In genomic region chr12:10236720-10237119, GRCh38 we compare ENCODE assay signal across 25 cellular contexts. TPM values are rescaled to one million over a fixed set of nuclear protein-coding genes. Genes with fewer than 3 reads are reported as not detected.
"Had no signal": no experiment of that assay in that cellular context is flagged by ENCODE, and none has a peak within 500 bp of the region (broad histone marks: within the 10 kb centered on the region; RNA-seq: fewer than 3 reads in every experiment).

No MANE protein-coding gene starts in this region.

- H3K9me3 Mint-ChIP-seq: activated naive CD4-positive, alpha-beta T cell treated with anti-CD3 and anti-CD28 coated beads, Interleukin-2, amount 50 U/mL, for 24 hours had no signal

- H3K4me1 Mint-ChIP-seq: activated CD4-positive, alpha-beta T cell treated with anti-CD3 and anti-CD28 coated beads, Interleukin-2, amount 10 ng/mL, durations not matched to agents 7 days and 5 days; activated naive CD4-positive, alpha-beta T cell treated with anti-CD3 and anti-CD28 coated beads, Interleukin-2, amount 50 U/mL, for 24 hours; brain had no signal

- H3K27ac ChIP-seq: adrenal gland, ascending aorta, VCaP had no signal

- H3K4me1 ChIP-seq: adrenal gland, ascending aorta had no signal

- H3K27ac Mint-ChIP-seq: activated CD4-positive, alpha-beta memory T cell treated with anti-CD3 and anti-CD28 coated beads for 36 hours; activated CD4-positive, alpha-beta T cell treated with anti-CD3 and anti-CD28 coated beads, Interleukin-2, amount 10 ng/mL, durations not matched to agents 7 days and 5 days; activated naive CD4-positive, alpha-beta T cell treated with anti-CD3 and anti-CD28 coated beads, Interleukin-2, amount 50 U/mL, for 24 hours; brain had no signal

- H3K4me3 ChIP-seq: adrenal gland, ascending aorta had no signal

- H3K27me3 ChIP-seq: adrenal gland, ascending aorta had no signal

- DNase-seq: activated CD4-positive, alpha-beta memory T cell treated with anti-CD3 and anti-CD28 coated beads for 36 hours; activated CD4-positive, alpha-beta T cell treated with anti-CD3 and anti-CD28 coated beads, Interleukin-2, amount 10 ng/mL, durations not matched to agents 7 days and 5 days; activated CD4-positive, CD25-positive, alpha-beta regulatory T cell; activated CD8-positive, alpha-beta memory T cell treated with anti-CD3 and anti-CD28 coated beads, Interleukin-2, amount 50 U/mL, for 48 hours; activated T-cell treated with anti-CD3 and anti-CD28 coated beads, Interleukin-2, amount 50 U/mL, for 1 hour; adrenal gland; IMR-90; Kasumi-1; KBM-7; NCI-H1092; NCI-H1417; NCI-H1930; NCI-H2171; NCI-H226; NCI-H510A; NCI-H69; NK-92 treated with Interleukin-12 subunit alpha and Interleukin-12 subunit beta, amount 100 ng/mL, for 24 hours; SIG-M5; T-cell had no signal

- H3K27me3 Mint-ChIP-seq: brain, T-cell had no signal

- ATAC-seq: T-cell had no signal

- H3K9me3 ChIP-seq: adrenal gland, ascending aorta had no signal

- H3K4me3 Mint-ChIP-seq: activated CD4-positive, alpha-beta memory T cell treated with anti-CD3 and anti-CD28 coated beads for 36 hours; activated CD4-positive, alpha-beta T cell treated with anti-CD3 and anti-CD28 coated beads, Interleukin-2, amount 10 ng/mL, durations not matched to agents 7 days and 5 days; activated naive CD4-positive, alpha-beta T cell treated with anti-CD3 and anti-CD28 coated beads, Interleukin-2, amount 50 U/mL, for 24 hours; brain; T-cell had no signal

- H3K36me3 ChIP-seq: adrenal gland, ascending aorta had no signal

- H3K36me3 Mint-ChIP-seq: activated naive CD4-positive, alpha-beta T cell treated with anti-CD3 and anti-CD28 coated beads, Interleukin-2, amount 50 U/mL, for 24 hours had no signal

RNA-seq across cellular contexts. Expression of gene TMEM52B, which starts 57.9 kb away (rescaled TPM):
- total RNA-seq: activated CD4-positive, alpha-beta memory T cell treated with anti-CD3 and anti-CD28 coated beads for 36 hours; activated CD4-positive, alpha-beta T cell treated with anti-CD3 and anti-CD28 coated beads, Interleukin-2, amount 10 ng/mL, durations not matched to agents 7 days and 5 days; activated CD8-positive, alpha-beta memory T cell treated with anti-CD3 and anti-CD28 coated beads for 36 hours; ascending aorta; T-cell; T-helper 2 cell treated with Interferon-gamma antibody and Interleukin-4, amounts not matched to agents 100 ng/mL and 5 ng/mL, for 36 hours had no signal
